In genomic region chr9:71680189-71680983, GRCh38 we compare ENCODE assay signal across 9 cellular contexts.
DNase-seq lines count a peak whose midpoint lies in the region; ATAC-seq and FAIRE-seq lines count a peak whose summit lies in the region.
"Had no signal": no experiment of that assay in that cellular context is flagged by ENCODE, and none has a peak within 500 bp of the region (broad histone marks: within the 10 kb centered on the region; RNA-seq: fewer than 3 reads in every experiment).

No MANE protein-coding gene starts in this region.

- no peak for ATAC-seq in naive B cell (ENCODE audit: low read depth in 2 of 2)
- ATAC-seq in GM21717 (IDR thresholded peaks at IDR 0.05; ENCODE audit: unreplicated experiment) = no peak
- ATAC-seq in GM21447 (IDR thresholded peaks at IDR 0.05; ENCODE audit: unreplicated experiment) = no peak
- ATAC-seq: GM23338 had no signal

- peaks cover 3% of the 10 kb centered on the region for H3K27me3 Mint-ChIP-seq in dendritic cell treated with granulocyte-macrophage colony-stimulating factor and Interleukin-4, amounts not matched to agents 40 ng/mL and 50 ng/mL, for 4 days
- H3K27me3 Mint-ChIP-seq in naive B cell = no peaks in the 10 kb centered on the region

- FAIRE-seq in HTR-8/SVneo (lab: Jason Lieb, UNC) = no peak

- H3K4me1 Mint-ChIP-seq in dendritic cell treated with granulocyte-macrophage colony-stimulating factor and Interleukin-4, amounts not matched to agents 40 ng/mL and 50 ng/mL, for 4 days (ENCODE audit: low read depth) = peaks cover 65% of the 10 kb centered on the region
- H3K4me1 Mint-ChIP-seq in naive B cell = peaks cover 62 to 92% (median 76%) of the 10 kb centered on the region in 3 donors

- peak overlapping the region; percentile 58 for H3K27ac Mint-ChIP-seq in dendritic cell treated with granulocyte-macrophage colony-stimulating factor and Interleukin-4, amounts not matched to agents 40 ng/mL and 50 ng/mL, for 4 days
- peak overlapping the region in 5 of 6 donors; percentile 51 to 87 (median 67) for H3K27ac Mint-ChIP-seq in naive B cell
- H3K27ac Mint-ChIP-seq: GM23338 had no signal

- peaks cover 19% of the 10 kb centered on the region for H3K36me3 Mint-ChIP-seq in dendritic cell treated with granulocyte-macrophage colony-stimulating factor and Interleukin-4, amounts not matched to agents 40 ng/mL and 50 ng/mL, for 4 days (ENCODE audit: low read depth)
- peaks cover 4 to 24% of the 10 kb centered on the region in 2 donors for H3K36me3 Mint-ChIP-seq in naive B cell

- intact Hi-C loops in dendritic cell treated with granulocyte-macrophage colony-stimulating factor and Interleukin-4, amounts not matched to agents 40 ng/mL and 50 ng/mL, for 4 days (cut with micrococcal nuclease) = loop anchor here (5.0 kb wide), 2 partner anchors 37 to 38 kb away; no protein-coding TSS in a partner anchor

- H3K4me3 Mint-ChIP-seq in dendritic cell treated with granulocyte-macrophage colony-stimulating factor and Interleukin-4, amounts not matched to agents 40 ng/mL and 50 ng/mL, for 4 days = no peak overlapping the region
- H3K4me3 Mint-ChIP-seq in naive B cell = peak overlapping the region; percentile 7 to 82 (median 50)
- H3K4me3 Mint-ChIP-seq: GM23338 had no signal

- H3K9me3 Mint-ChIP-seq in dendritic cell treated with granulocyte-macrophage colony-stimulating factor and Interleukin-4, amounts not matched to agents 40 ng/mL and 50 ng/mL, for 4 days = no peaks in the 10 kb centered on the region
- peaks cover 0 to 2% (median 0%) of the 10 kb centered on the region in 7 donors for H3K9me3 Mint-ChIP-seq in naive B cell

- DNase-seq in GM03348 (ENCODE audit: low spot score) (peak; percentile 47), HTR-8/SVneo (ENCODE audit: insufficient read length, low spot score) (peak; percentile 47), naive B cell (no peak), superior temporal gyrus (ENCODE audit: extremely low spot score) (no peak)
- no peak for DNase-seq in activated CD8-positive, alpha-beta memory T cell treated with anti-CD3 and anti-CD28 coated beads, Interleukin-2, amount 50 U/mL, for 4 hours

Comparison
In these comparisons a context has a peak if more than half of its experiments do, and no peak if none do; other contexts are left out.
1. DNase-seq: peak in GM03348 (single experiment) and HTR-8/SVneo (single experiment); none in naive B cell (single experiment), activated CD8-positive, alpha-beta memory T cell treated with anti-CD3 and anti-CD28 coated beads, Interleukin-2, amount 50 U/mL, for 4 hours (single experiment) and superior temporal gyrus (single experiment).